Comparison of ENCODE assay signal across 1 cellular context in genomic region chr2:202494300-202494699, GRCh38.
TF ChIP-seq lines count a peak whose summit lies in the region.

No MANE protein-coding gene starts in this region.

TF ChIP-seq in HepG2, 621 proteins besides CTCF, POLR2A, EP300 and RAD21 (continued from another document and continues in another):
- no peak for TF ChIP-seq MTERF4 (CRISPR knock-in tag; IDR thresholded peaks at IDR 0.05)
- no peak for TF ChIP-seq TFDP1 (CRISPR knock-in tag; IDR thresholded peaks at IDR 0.05; ENCODE audit: borderline replicate concordance)
- TF ChIP-seq MTF2 (CRISPR knock-in tag; IDR thresholded peaks at IDR 0.05; ENCODE audit: borderline replicate concordance), result no peak
- no peak for TF ChIP-seq ZNF20 (CRISPR knock-in tag; IDR thresholded peaks at IDR 0.05)
- TF ChIP-seq ZNF337 (CRISPR knock-in tag; IDR thresholded peaks at IDR 0.05; ENCODE audit: borderline replicate concordance, low read depth), result 0 out of 2 replicates have a peak, but pooled peaks have one; percentile 43
- peak; percentile 60; the same call in 1 of the 2 replicates for TF ChIP-seq SP140L (CRISPR knock-in tag; IDR thresholded peaks at IDR 0.05; ENCODE audit: borderline replicate concordance)
- TF ChIP-seq ZNF563 (CRISPR knock-in tag; IDR thresholded peaks at IDR 0.05), result no peak
- no peak for TF ChIP-seq ZMAT5 (CRISPR knock-in tag; IDR thresholded peaks at IDR 0.05; ENCODE audit: borderline replicate concordance, low read depth)
- peak; percentile 88; the same call in 1 of the 2 replicates for TF ChIP-seq ZFP36L1 (CRISPR knock-in tag; IDR thresholded peaks at IDR 0.05)
- TF ChIP-seq ZNF281 (CRISPR knock-in tag; IDR thresholded peaks at IDR 0.05; ENCODE audit: borderline replicate concordance), result no peak; the same call in 1 of the 2 replicates
- no peak for TF ChIP-seq TIGD3 (CRISPR knock-in tag; IDR thresholded peaks at IDR 0.05; ENCODE audit: borderline replicate concordance)
- no peak for TF ChIP-seq ZNF678 (CRISPR knock-in tag; IDR thresholded peaks at IDR 0.05)
- no peak for TF ChIP-seq ZNF567 (CRISPR knock-in tag; IDR thresholded peaks at IDR 0.05; ENCODE audit: borderline replicate concordance)
- no peak for TF ChIP-seq GRHL1 (CRISPR knock-in tag; conservative IDR thresholded peaks at IDR 0.05)
- TF ChIP-seq ZNF691 (CRISPR knock-in tag; IDR thresholded peaks at IDR 0.05; ENCODE audit: borderline replicate concordance, low read depth), result no peak
- 0 out of 2 replicates have a peak, but pooled peaks have one; percentile 44 for TF ChIP-seq NFKBIZ (CRISPR knock-in tag; IDR thresholded peaks at IDR 0.05)
- no peak for TF ChIP-seq PAWR (CRISPR knock-in tag; IDR thresholded peaks at IDR 0.05; ENCODE audit: borderline replicate concordance)
- TF ChIP-seq PPARG (CRISPR knock-in tag; conservative IDR thresholded peaks at IDR 0.05), result peak; percentile 77
- peak; percentile 73 for TF ChIP-seq MAX (IDR thresholded peaks at IDR 0.05)
- TF ChIP-seq TOE1 (CRISPR knock-in tag; IDR thresholded peaks at IDR 0.05), result no peak
- peak; percentile 45 to 48; a peak in 2 of 4 replicates for TF ChIP-seq HMGXB4 (CRISPR knock-in tag; IDR thresholded peaks at IDR 0.05; ENCODE audit: borderline replicate concordance in 1 of 2, low read depth in 1 of 2)
- no peak for TF ChIP-seq HOXD1 (CRISPR knock-in tag; IDR thresholded peaks at IDR 0.05)
- TF ChIP-seq HMG20B (CRISPR knock-in tag; conservative IDR thresholded peaks at IDR 0.05), result no peak
- TF ChIP-seq DRAP1 (CRISPR knock-in tag; IDR thresholded peaks at IDR 0.05), result peak; percentile 68
- peak; percentile 66; the same call in 1 of the 2 replicates for TF ChIP-seq ZNF264 (CRISPR knock-in tag; IDR thresholded peaks at IDR 0.05)
- TF ChIP-seq NFE2L2 (IDR thresholded peaks at IDR 0.05; ENCODE audit: low read length), result no peak
- peak; percentile 88 for TF ChIP-seq GATAD2A (CRISPR knock-in tag; IDR thresholded peaks at IDR 0.05)
- peak; percentile 62 for TF ChIP-seq HDAC1 (CRISPR knock-in tag; IDR thresholded peaks at IDR 0.05)
- peak; percentile 80; the same call in 1 of the 2 replicates for TF ChIP-seq ZSCAN29 (CRISPR knock-in tag; conservative IDR thresholded peaks at IDR 0.05)
- no peak for TF ChIP-seq MAFF (IDR thresholded peaks at IDR 0.05; ENCODE audit: low read depth, low read length)
- TF ChIP-seq ZNF850 (CRISPR knock-in tag; conservative IDR thresholded peaks at IDR 0.05), result no peak
- TF ChIP-seq EEA1 (CRISPR knock-in tag; IDR thresholded peaks at IDR 0.05; ENCODE audit: borderline replicate concordance), result no peak
- TF ChIP-seq NFYC (CRISPR knock-in tag; IDR thresholded peaks at IDR 0.05), result peak; percentile 38; the same call in 1 of the 2 replicates
- TF ChIP-seq ARNT2 (CRISPR knock-in tag; IDR thresholded peaks at IDR 0.05; ENCODE audit: low read depth), result no peak
- no peak for TF ChIP-seq ZNF350 (CRISPR knock-in tag; IDR thresholded peaks at IDR 0.05; ENCODE audit: borderline replicate concordance, low read depth)
- TF ChIP-seq ZNF776 (CRISPR knock-in tag; IDR thresholded peaks at IDR 0.05), result no peak
- TF ChIP-seq ZBTB34 (CRISPR knock-in tag; IDR thresholded peaks at IDR 0.05), result no peak
- TF ChIP-seq MIER3 (CRISPR knock-in tag; IDR thresholded peaks at IDR 0.05; ENCODE audit: borderline replicate concordance), result peak; percentile 83; the same call in 1 of the 2 replicates
- TF ChIP-seq THAP9 (CRISPR knock-in tag; IDR thresholded peaks at IDR 0.05; ENCODE audit: borderline replicate concordance), result no peak
- TF ChIP-seq NR2C2 (CRISPR knock-in tag; IDR thresholded peaks at IDR 0.05; ENCODE audit: borderline replicate concordance), result no peak
- TF ChIP-seq PHF5A (CRISPR knock-in tag; IDR thresholded peaks at IDR 0.05; ENCODE audit: low read depth, unreplicated experiment), result no peak
- no peak for TF ChIP-seq ATRX (CRISPR knock-in tag; IDR thresholded peaks at IDR 0.05; ENCODE audit: borderline replicate concordance)
- peak; percentile 85 for TF ChIP-seq IKZF5 (CRISPR knock-in tag; IDR thresholded peaks at IDR 0.05)
- TF ChIP-seq PAX8 (CRISPR knock-in tag; IDR thresholded peaks at IDR 0.05; ENCODE audit: borderline replicate concordance), result no peak
- peak; percentile 84 for TF ChIP-seq MXI1 (IDR thresholded peaks at IDR 0.05; ENCODE audit: borderline replicate concordance, low read depth, low read length)
- TF ChIP-seq KLF16 (CRISPR knock-in tag; IDR thresholded peaks at IDR 0.05), result peak in 1 of 2 experiments; percentile 82; a peak in 1 of 4 replicates
